9 cellular contexts compared by ENCODE assay signal in genomic region chr15:38134252-38134651, GRCh38.
"Had no signal": no experiment of that assay in that cellular context is flagged by ENCODE, and none has a peak within 500 bp of the region (broad histone marks: within the 10 kb centered on the region; RNA-seq: fewer than 3 reads in every experiment).

No MANE protein-coding gene starts in this region.

- H3K9me3 ChIP-seq: suprapubic skin had no signal

- H3K36me3 ChIP-seq: neural progenitor cell, suprapubic skin had no signal

- DNase-seq: activated B cell treated with CpG ODN at 0.5 μM for 24 hours; activated CD4-positive, alpha-beta T cell treated with anti-CD3 and anti-CD28 coated beads, Interleukin-2, amount 50 U/mL, for 4 hours; activated naive CD4-positive, alpha-beta T cell treated with anti-CD3 and anti-CD28 coated beads, Interleukin-2, amount 10 ng/mL, durations not matched to agents 7 days and 5 days; activated T-cell treated with anti-CD3 and anti-CD28 coated beads, Interleukin-2, amount 50 U/mL, for 1 hour; kidney; stimulated activated naive CD8-positive, alpha-beta T cell treated with anti-CD3 and anti-CD28 coated beads, Interleukin-15, Interleukin-2, amounts not matched to agents 100 U/mL and 50 U/mL, for 24 hours; T-helper 17 cell had no signal

- H3K4me3 ChIP-seq: neural progenitor cell, suprapubic skin had no signal

- H3K27me3 ChIP-seq: neural progenitor cell, suprapubic skin had no signal

- H3K27ac ChIP-seq: neural progenitor cell, suprapubic skin had no signal
